Comparison of ENCODE assay signal across 22 cellular contexts in the genomic region with DNA sequence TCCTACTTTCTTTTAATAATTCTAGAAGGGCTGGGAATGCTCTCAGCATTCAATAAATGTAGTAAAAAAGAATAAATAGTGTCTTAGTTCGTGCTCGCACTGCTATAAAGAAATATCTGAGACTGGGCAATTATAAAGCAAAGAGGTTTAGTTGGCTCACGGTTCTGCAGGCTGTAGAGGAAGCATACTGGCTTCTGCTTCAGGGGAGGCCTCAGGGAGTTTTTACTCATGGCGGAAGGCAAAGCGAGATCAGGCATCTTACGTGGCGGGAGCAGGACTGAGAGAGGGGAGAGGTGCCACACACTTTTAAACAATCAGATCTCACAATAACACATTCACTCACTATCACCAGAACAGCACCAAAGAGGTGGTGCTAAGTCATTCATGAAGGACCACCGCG.
"Had no signal": no experiment of that assay in that cellular context is flagged by ENCODE, and none has a peak within 500 bp of the region (broad histone marks: within the 10 kb centered on the region; RNA-seq: fewer than 3 reads in every experiment).

No MANE protein-coding gene starts in this region.

- H3K27me3 Mint-ChIP-seq: IgD-negative memory B cell had no signal

- DNase-seq: Kasumi-1, MM.1S, NCI-H1092 treated with DMSO at 0.1 percent for 48 hours, NCI-H1436, NCI-H187 treated with DMSO at 0.1 percent for 48 hours, NCI-H2029 treated with DMSO at 0.1 percent for 48 hours, NCI-H2107, NCI-H2227 treated with DMSO at 0.1 percent for 48 hours, NCI-H446, NCI-H510A, NCI-H524 treated with DMSO at 0.1 percent for 48 hours, NCI-H69, NCI-H774, SHP77, SK-N-SH, SW 1271 had no signal

- H3K9me3 ChIP-seq: SK-N-SH had no signal

- ATAC-seq: K562, Panc1 had no signal

- H3K4me3 ChIP-seq: K562 had no signal

- H3K27ac ChIP-seq: HL-60, KMS-11, RWPE1 had no signal
